Comparison of ENCODE assay signal across 1 cellular context in the genomic region with DNA sequence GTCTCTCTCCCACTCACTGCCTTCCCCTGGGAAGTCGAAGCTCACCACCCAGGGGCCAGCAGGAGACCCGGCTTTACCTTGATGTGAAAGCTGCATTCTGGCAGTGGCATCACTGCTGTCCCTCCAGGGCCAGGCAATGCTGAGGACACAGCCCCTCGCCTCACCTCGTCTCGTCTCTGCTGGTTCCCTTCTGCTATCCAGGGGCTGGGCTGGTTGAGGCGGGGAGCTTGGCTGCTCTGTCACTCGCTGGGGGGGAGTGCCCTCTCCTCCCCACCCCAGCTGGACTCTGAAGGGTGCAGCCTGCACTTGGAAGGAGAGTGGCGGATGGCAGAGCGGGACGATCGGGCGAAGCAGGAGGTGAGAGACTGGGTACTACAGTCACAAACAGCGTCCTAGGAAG.
TF ChIP-seq lines count a peak whose summit lies in the region.

No MANE protein-coding gene starts in this region.

TF ChIP-seq in H1, 55 proteins besides CTCF, POLR2A, EP300 and RAD21:
- no peak for TF ChIP-seq FOSL1 (IDR thresholded peaks at IDR 0.05; ENCODE audit: insufficient read depth, low read depth, low read length)
- TF ChIP-seq SP1 (IDR thresholded peaks at IDR 0.05; ENCODE audit: low read depth, low read length): no peak
- TF ChIP-seq SIRT6 (IDR thresholded peaks at IDR 0.05; ENCODE audit: low read length): no peak
- no peak for TF ChIP-seq GABPA (IDR thresholded peaks at IDR 0.05; ENCODE audit: borderline replicate concordance, insufficient read depth, low read length)
- TF ChIP-seq MAFK (IDR thresholded peaks at IDR 0.05; ENCODE audit: low read depth, low read length): no peak
- no peak for TF ChIP-seq ZNF274 (IDR thresholded peaks at IDR 0.05; ENCODE audit: borderline replicate concordance, extremely low read depth, low read length)
- no peak for TF ChIP-seq RXRA (IDR thresholded peaks at IDR 0.05; ENCODE audit: insufficient read depth, low read depth, low read length)
- no peak for TF ChIP-seq TCF12 (IDR thresholded peaks at IDR 0.05; ENCODE audit: low read depth, low read length)
